Comparison of ENCODE assay signal across 8 cellular contexts in the genomic region with DNA sequence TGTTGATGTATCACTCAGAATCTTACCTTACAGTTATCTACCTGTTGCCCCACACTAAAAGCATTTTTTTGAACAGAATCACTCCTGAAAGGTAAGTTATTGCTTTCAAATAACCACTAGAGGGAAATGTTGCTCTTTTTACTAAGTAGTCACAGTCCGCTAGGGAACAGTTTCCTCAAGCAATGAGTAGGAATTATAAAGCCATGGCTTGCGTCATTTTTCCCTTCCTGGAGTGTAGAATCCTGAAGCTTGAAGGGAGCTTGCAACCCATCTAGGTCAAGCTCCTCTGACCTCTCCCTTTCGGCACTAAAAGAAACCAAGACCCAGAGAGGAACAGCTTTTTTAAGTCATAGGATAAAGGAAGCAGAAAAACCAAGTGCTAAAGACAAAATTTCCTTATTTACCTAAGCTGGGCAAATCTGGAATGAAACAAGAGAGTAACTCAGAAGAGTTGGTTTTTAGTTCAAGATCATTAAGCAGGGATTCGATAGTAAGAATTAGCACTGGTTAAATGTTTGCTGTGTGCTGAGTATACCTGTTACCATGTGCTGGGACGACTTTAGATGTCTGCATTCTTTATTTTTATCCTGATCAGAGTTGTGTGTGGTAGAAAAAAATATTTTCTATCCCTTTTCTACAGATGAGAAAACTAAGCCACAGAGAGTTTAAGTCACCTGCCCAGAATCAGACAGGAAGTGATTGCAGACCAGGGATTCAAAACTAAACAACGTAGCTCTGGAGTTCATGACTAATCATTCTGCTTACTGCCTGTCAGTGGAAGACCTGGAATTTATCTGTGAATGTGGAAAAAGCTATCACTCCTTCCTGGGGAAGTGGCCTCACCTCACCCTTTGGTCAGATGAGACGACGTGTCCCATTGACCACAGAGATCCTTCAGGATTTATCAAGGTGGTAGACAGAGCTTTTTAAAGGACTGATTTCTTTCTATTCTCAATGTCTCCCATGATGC.
DNase-seq lines count a peak whose midpoint lies in the region; ATAC-seq and TF ChIP-seq lines count a peak whose summit lies in the region.

No MANE protein-coding gene starts in this region.

- peak; percentile 45 for TF ChIP-seq CTCF in WERI-Rb-1 (IDR thresholded peaks at IDR 0.05; ENCODE audit: low read depth, low read length)

- H3K4me3 ChIP-seq in WERI-Rb-1 (ENCODE audit: low read depth, low read length), result no peak overlapping the region

- intact Hi-C loops in left cardiac atrium (cut with DNase I), result loop anchor here (5.0 kb wide), 1 partner anchor 695 kb away; no protein-coding TSS in a partner anchor
- intact Hi-C loops in sciatic nerve (cut with DNase I), result loop anchor here (10.0 kb wide), 1 partner anchor 692 kb away; a partner anchor contains a TSS

- ATAC-seq in GM21529 (IDR thresholded peaks at IDR 0.05; ENCODE audit: unreplicated experiment) (peak; percentile 57), left cardiac atrium (peak; percentile 76 to 83), sciatic nerve (peak; percentile 89), HG02588 (IDR thresholded peaks at IDR 0.05; ENCODE audit: unreplicated experiment) (no peak)

- H3K9me3 ChIP-seq in WERI-Rb-1 (ENCODE audit: severe bottlenecking), result no peaks in the 10 kb centered on the region

- DNase-seq in Ammon's horn (ENCODE audit: low spot score) (peak; percentile 59), NCI-H187 treated with DMSO at 0.1 percent for 48 hours (lab: John Stamatoyannopoulos, UW) (peak; percentile 68), WERI-Rb-1 (no peak), left cardiac atrium (no peak), sciatic nerve (ENCODE audit: low spot score) (no peak)
- DNase-seq in effector CD4-positive, alpha-beta T cell, result no peak

- H3K27me3 ChIP-seq in WERI-Rb-1 (ENCODE audit: insufficient read depth, low read depth, severe bottlenecking), result no peaks in the 10 kb centered on the region

- no peak overlapping the region for H3K27ac ChIP-seq in WERI-Rb-1

- H3K36me3 ChIP-seq in WERI-Rb-1, result no peaks in the 10 kb centered on the region

Comparison
In these comparisons a context has a peak if more than half of its experiments do, and no peak if none do; other contexts are left out.
1. DNase-seq: peak in Ammon's horn (single experiment) and NCI-H187 treated with DMSO at 0.1 percent for 48 hours (single experiment); none in WERI-Rb-1 (single experiment), left cardiac atrium (single experiment), sciatic nerve (single experiment) and effector CD4-positive, alpha-beta T cell (single experiment).